ENCODE assay signal across 9 cellular contexts in genomic region chr11:47187723-47188122, GRCh38. TPM values are rescaled to one million over a fixed set of nuclear protein-coding genes. Genes with fewer than 3 reads are reported as not detected.
DNase-seq lines count a peak whose midpoint lies in the region; TF ChIP-seq lines count a peak whose summit lies in the region.
"Had no signal": no experiment of that assay in that cellular context is flagged by ENCODE, and none has a peak within 500 bp of the region (broad histone marks: within the 10 kb centered on the region; RNA-seq: fewer than 3 reads in every experiment).

No MANE protein-coding gene starts in this region.

- H3K9me3 Mint-ChIP-seq in nephron = no peaks in the 10 kb centered on the region

- H3K4me3 ChIP-seq in AG04450 (ENCODE audit: low read depth, low read length) = peak overlapping the region; percentile 67
- H3K4me3 ChIP-seq in Loucy (ENCODE audit: low read length, poor library complexity, severe bottlenecking) = no peak overlapping the region
- peak overlapping the region; percentile 60 to 67 for H3K4me3 ChIP-seq in duodenal mucosa (ENCODE audit: low read depth in 1 of 2, low read length in 2 of 2)

- H3K79me2 ChIP-seq in Loucy (ENCODE audit: insufficient read depth, low read length) = no peaks in the 10 kb centered on the region

- H3K27me3 ChIP-seq in AG04450 (ENCODE audit: control insufficient read depth, insufficient read depth, low read length) = no peaks in the 10 kb centered on the region
- H3K27me3 ChIP-seq in Loucy (ENCODE audit: insufficient read depth, low read length, poor library complexity, severe bottlenecking) = peaks cover 15% of the 10 kb centered on the region
- H3K27me3 ChIP-seq in duodenal mucosa (ENCODE audit: control insufficient read depth in 1 of 2, insufficient read depth in 2 of 2, low read length in 2 of 2) = peaks cover 0 to 11% of the 10 kb centered on the region in 2 donors

- POLR2A ChIA-PET in AG04450 (lab: Yijun Ruan, JAX) = interaction anchor here (0.9 to 1.3 kb wide), 5 partner anchors 12 to 70 kb away, joined by 3 to 7 read pairs (median 3); partner anchors contain the start of genes ACP2, DDB2 and NR1H3

- H3K4me1 ChIP-seq in Loucy (ENCODE audit: insufficient read depth, low read length, poor library complexity, severe bottlenecking) = peaks cover 12% of the 10 kb centered on the region
- H3K4me1 ChIP-seq in duodenal mucosa (ENCODE audit: control insufficient read depth in 1 of 2, insufficient read depth in 2 of 2, low read length in 2 of 2) = peaks cover 18 to 34% of the 10 kb centered on the region in 2 donors

- DNase-seq in AG04450 (ENCODE audit: low read depth, low spot score) = no peak
- no peak for DNase-seq in occipital lobe (lab: John Stamatoyannopoulos, UW)
- DNase-seq in LoVo (ENCODE audit: low spot score) = no peak
- no peak for DNase-seq in T-helper 1 cell
- no peak for DNase-seq in NCI-H2081 treated with DMSO at 0.1 percent for 48 hours (lab: John Stamatoyannopoulos, UW)
- DNase-seq: NCI-H2029 treated with DMSO at 0.1 percent for 48 hours had no signal

- H3K9me3 ChIP-seq in AG04450 (ENCODE audit: control insufficient read depth, insufficient read depth, low read length) (no peaks in the 10 kb centered on the region), Loucy (ENCODE audit: insufficient read depth, low read depth, low read length) (no peaks in the 10 kb centered on the region), duodenal mucosa (ENCODE audit: control insufficient read depth in 1 of 2, low read length in 2 of 2) (no peaks in the 10 kb centered on the region)

- H2AFZ ChIP-seq in Loucy (ENCODE audit: low read length) = no peak overlapping the region

- H3K9me2 ChIP-seq in Loucy (replicated peaks; ENCODE audit: low read depth, low read length) = no peaks in the 10 kb centered on the region

- peaks cover 21% of the 10 kb centered on the region for H3K4me1 Mint-ChIP-seq in nephron

- H4K20me1 ChIP-seq in Loucy (ENCODE audit: insufficient read depth, low read length, poor library complexity, severe bottlenecking) = no peaks in the 10 kb centered on the region

- no peak for TF ChIP-seq CTCF in AG04450 (IDR thresholded peaks at IDR 0.05; ENCODE audit: low read depth, low read length)
- TF ChIP-seq CTCF in Loucy (conservative IDR thresholded peaks at IDR 0.05; ENCODE audit: low read length) = no peak
- TF ChIP-seq CTCF in nephron (IDR thresholded peaks at IDR 0.05; ENCODE audit: unreplicated experiment in 3 of 3) = no peak

- H3K36me3 ChIP-seq in Loucy (ENCODE audit: insufficient read depth, low read length) = no peaks in the 10 kb centered on the region
- no peaks in the 10 kb centered on the region for H3K36me3 ChIP-seq in duodenal mucosa (ENCODE audit: control insufficient read depth in 1 of 2, insufficient read depth in 2 of 2, low read length in 2 of 2)

- H3K36me3 Mint-ChIP-seq in nephron (ENCODE audit: low read depth) = no peaks in the 10 kb centered on the region

- peak overlapping the region in 2 of 3 experiments; percentile 64 to 89 for H3K27ac Mint-ChIP-seq in nephron

- H3K4me2 ChIP-seq in Loucy (ENCODE audit: low read depth, low read length, poor library complexity, severe bottlenecking) = peak overlapping the region; percentile 89

- H3K27ac ChIP-seq in AG04450 (ENCODE audit: low read depth, low read length) (peak overlapping the region; percentile 2), duodenal mucosa (ENCODE audit: low read depth, low read length) (no peak overlapping the region)

- no peak overlapping the region for H3K9ac ChIP-seq in Loucy (ENCODE audit: low read depth, low read length, poor library complexity, severe bottlenecking)
- H3K9ac ChIP-seq in duodenal mucosa (ENCODE audit: low read depth in 1 of 2, low read length in 2 of 2) = peak overlapping the region in 1 of 2 donors; percentile 18

- CTCF ChIA-PET in AG04450 (lab: Charles Lee) = interaction anchor here (0.5 to 2.3 kb wide), 9 partner anchors 8 to 167 kb away, joined by 3 to 13 read pairs (median 3); partner anchors contain the start of genes ACP2 and NR1H3

- peak overlapping the region; percentile 80 to 86 (median 83) for H3K4me3 Mint-ChIP-seq in nephron

- peaks cover 11% of the 10 kb centered on the region for H3K27me3 Mint-ChIP-seq in nephron (ENCODE audit: low read depth)

- H3F3A ChIP-seq in Loucy (ENCODE audit: low read depth) = no peaks in the 10 kb centered on the region

RNA-seq across cellular contexts. Expression of gene PACSIN3, which starts 1.5 kb away (rescaled TPM):
- polyA plus RNA-seq in AG04450 (2011; rRNA removed) = 15.3 and 19.7 TPM in 2 replicates
- 11.9 and 13.0 TPM in 2 replicates for polyA minus RNA-seq in AG04450 (2011; rRNA and poly(A)+ RNA removed)
- total RNA-seq in occipital lobe = 3.9 TPM

RNA-seq across cellular contexts. Expression of gene ARFGAP2, which starts 11.0 kb away (rescaled TPM):
- polyA plus RNA-seq in AG04450 (2011; rRNA removed) = 38.6 and 44.4 TPM in 2 replicates
- polyA minus RNA-seq in AG04450 (2011; rRNA and poly(A)+ RNA removed) = 46.5 and 67.4 TPM in 2 replicates
- 110 TPM for total RNA-seq in occipital lobe

RNA-seq across cellular contexts. Expression of gene DDB2, which starts 27.1 kb away (rescaled TPM):
- 47.3 and 48.1 TPM in 2 replicates for polyA plus RNA-seq in AG04450 (2011; rRNA removed)
- 27.1 and 32.5 TPM in 2 replicates for polyA minus RNA-seq in AG04450 (2011; rRNA and poly(A)+ RNA removed)
- 5.5 TPM for total RNA-seq in occipital lobe
